19 cellular contexts compared by ENCODE assay signal in the genomic region with DNA sequence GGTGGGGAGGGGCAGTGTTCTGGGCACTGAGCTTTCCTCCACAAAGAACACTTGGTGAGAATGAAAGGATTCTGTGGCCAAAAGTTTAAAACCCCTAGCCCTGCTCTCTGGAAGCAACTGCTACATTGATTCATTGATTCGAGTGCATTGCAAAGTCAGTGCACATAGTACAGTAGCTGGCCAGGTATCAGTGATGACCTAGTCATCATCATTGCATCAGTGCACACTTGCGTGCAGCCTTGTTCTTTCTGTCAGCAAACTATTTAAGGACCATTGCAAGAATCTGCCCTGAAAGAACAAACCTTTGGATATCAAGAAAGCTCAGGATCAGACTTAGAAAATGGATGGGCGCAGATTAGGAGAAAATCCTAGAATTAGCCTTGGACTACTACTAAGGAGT. TPM values are rescaled to one million over a fixed set of nuclear protein-coding genes. Genes with fewer than 3 reads are reported as not detected.
DNase-seq lines count a peak whose midpoint lies in the region; ATAC-seq and TF ChIP-seq lines count a peak whose summit lies in the region.
"Had no signal": no experiment of that assay in that cellular context is flagged by ENCODE, and none has a peak within 500 bp of the region (broad histone marks: within the 10 kb centered on the region; RNA-seq: fewer than 3 reads in every experiment).

No MANE protein-coding gene starts in this region.

- H3K9me3 Mint-ChIP-seq in activated naive CD8-positive, alpha-beta T cell (ENCODE audit: low read depth) = peaks cover 4% of the 10 kb centered on the region
- H3K9me3 Mint-ChIP-seq in activated naive CD8-positive, alpha-beta T cell treated with anti-CD3 and anti-CD28 coated beads, Interleukin-2, amount 50 U/mL, for 24 hours = peaks cover 7% of the 10 kb centered on the region
- peaks cover 19% of the 10 kb centered on the region for H3K9me3 Mint-ChIP-seq in WTC11
- H3K9me3 Mint-ChIP-seq in stimulated activated naive B cell treated with anti-CD40 and anti-IgM and Interleukin-4, amounts not matched to agents 10 μg/mL and 1 μg/mL and 100 μg/mL, for 72 hours = peaks cover 5 to 7% of the 10 kb centered on the region in 2 donors

- peaks cover 28% of the 10 kb centered on the region for H3K4me1 Mint-ChIP-seq in activated naive CD8-positive, alpha-beta T cell (ENCODE audit: low read depth)
- H3K4me1 Mint-ChIP-seq in activated naive CD8-positive, alpha-beta T cell treated with anti-CD3 and anti-CD28 coated beads, Interleukin-2, amount 50 U/mL, for 24 hours = peaks cover 23% of the 10 kb centered on the region
- H3K4me1 Mint-ChIP-seq in WTC11 = peaks cover 32% of the 10 kb centered on the region
- peaks cover 5 to 6% of the 10 kb centered on the region in 2 donors for H3K4me1 Mint-ChIP-seq in stimulated activated naive B cell treated with anti-CD40 and anti-IgM and Interleukin-4, amounts not matched to agents 10 μg/mL and 1 μg/mL and 100 μg/mL, for 72 hours

- no peak overlapping the region for H3K27ac ChIP-seq in iPS-20b (ENCODE audit: low read length)
- H3K27ac ChIP-seq: C4-2B, SK-N-MC had no signal

- H3K4me1 ChIP-seq in iPS-20b (ENCODE audit: insufficient read depth, low read length) = peaks cover 22% of the 10 kb centered on the region; the same call in 1 of the 2 replicates
- H3K4me1 ChIP-seq: Caco-2 had no signal

- POLR2A ChIA-PET in WTC11 (lab: Charles Lee) = interaction anchor here (1.7 kb wide), 1 partner anchor 47 kb away, joined by 6 read pairs; the partner anchor contains the start of gene CUL1

- H3K27me3 Mint-ChIP-seq in activated naive CD8-positive, alpha-beta T cell = no peaks in the 10 kb centered on the region
- H3K27me3 Mint-ChIP-seq in activated naive CD8-positive, alpha-beta T cell treated with anti-CD3 and anti-CD28 coated beads, Interleukin-2, amount 50 U/mL, for 24 hours = no peaks in the 10 kb centered on the region
- H3K27me3 Mint-ChIP-seq in WTC11 (ENCODE audit: low read depth) = no peaks in the 10 kb centered on the region
- H3K27me3 Mint-ChIP-seq in stimulated activated naive B cell treated with anti-CD40 and anti-IgM and Interleukin-4, amounts not matched to agents 10 μg/mL and 1 μg/mL and 100 μg/mL, for 72 hours = no peaks in the 10 kb centered on the region

- TF ChIP-seq CTCF in WTC11 (IDR thresholded peaks at IDR 0.05) = no peak

- CTCF ChIA-PET in WTC11 (lab: Charles Lee) = interaction anchor here (0.6 to 2.1 kb wide), 14 partner anchors 14 to 325 kb away, joined by 3 to 18 read pairs (median 5); no protein-coding TSS in a partner anchor

- peaks cover 30% of the 10 kb centered on the region for H3K36me3 Mint-ChIP-seq in activated naive CD8-positive, alpha-beta T cell
- H3K36me3 Mint-ChIP-seq in activated naive CD8-positive, alpha-beta T cell treated with anti-CD3 and anti-CD28 coated beads, Interleukin-2, amount 50 U/mL, for 24 hours (ENCODE audit: low read depth) = peaks cover 53% of the 10 kb centered on the region
- peaks cover 48% of the 10 kb centered on the region for H3K36me3 Mint-ChIP-seq in WTC11
- H3K36me3 Mint-ChIP-seq in stimulated activated naive B cell treated with anti-CD40 and anti-IgM and Interleukin-4, amounts not matched to agents 10 μg/mL and 1 μg/mL and 100 μg/mL, for 72 hours = peaks cover 29 to 63% of the 10 kb centered on the region in 2 donors

- H3K9ac ChIP-seq in iPS-20b (ENCODE audit: low read depth, low read length) = no peak overlapping the region

- H3K4me3 ChIP-seq in iPS-20b (ENCODE audit: low read length) = peak overlapping the region; percentile 14; the same call in 1 of the 2 replicates
- H3K4me3 ChIP-seq: SK-N-MC had no signal

- H3K27ac Mint-ChIP-seq in activated naive CD8-positive, alpha-beta T cell = peak overlapping the region; percentile 47
- no peak overlapping the region for H3K27ac Mint-ChIP-seq in activated naive CD8-positive, alpha-beta T cell treated with anti-CD3 and anti-CD28 coated beads, Interleukin-2, amount 50 U/mL, for 24 hours
- peak overlapping the region; percentile 87 for H3K27ac Mint-ChIP-seq in WTC11
- H3K27ac Mint-ChIP-seq in stimulated activated naive B cell treated with anti-CD40 and anti-IgM and Interleukin-4, amounts not matched to agents 10 μg/mL and 1 μg/mL and 100 μg/mL, for 72 hours = peak overlapping the region; percentile 42

- no peaks in the 10 kb centered on the region for H3K27me3 ChIP-seq in iPS-20b (ENCODE audit: insufficient read depth, low read length)

- DNase-seq in activated naive CD8-positive, alpha-beta T cell treated with anti-CD3 and anti-CD28 coated beads, Interleukin-2, amount 50 U/mL, for 24 hours = no peak
- DNase-seq in WTC11 (ENCODE audit: low spot score) (no peak), iPS-NIHi7 (ENCODE audit: extremely low spot score) (no peak), NCI-H2171 (lab: John Stamatoyannopoulos, UW) (no peak)
- DNase-seq in stimulated activated naive B cell treated with anti-CD40 and anti-IgM and Interleukin-4, amounts not matched to agents 10 μg/mL and 1 μg/mL and 100 μg/mL, for 72 hours = no peak
- DNase-seq: Caco-2, DMS153, IMR-90, NCI-H1105, NCI-H1694, NCI-H2227 treated with DMSO at 0.1 percent for 48 hours, NCI-H524 treated with DMSO at 0.1 percent for 48 hours, Right ventricle myocardium superior had no signal

- no peak overlapping the region for H3K4me3 Mint-ChIP-seq in activated naive CD8-positive, alpha-beta T cell
- no peak overlapping the region for H3K4me3 Mint-ChIP-seq in activated naive CD8-positive, alpha-beta T cell treated with anti-CD3 and anti-CD28 coated beads, Interleukin-2, amount 50 U/mL, for 24 hours
- no peak overlapping the region for H3K4me3 Mint-ChIP-seq in WTC11
- no peak overlapping the region for H3K4me3 Mint-ChIP-seq in stimulated activated naive B cell treated with anti-CD40 and anti-IgM and Interleukin-4, amounts not matched to agents 10 μg/mL and 1 μg/mL and 100 μg/mL, for 72 hours

- no peaks in the 10 kb centered on the region; the same call in 1 of the 2 replicates for H3K9me3 ChIP-seq in iPS-20b (ENCODE audit: insufficient read depth, low read depth, low read length)
- H3K9me3 ChIP-seq: Caco-2 had no signal

- H3K36me3 ChIP-seq in iPS-20b (ENCODE audit: insufficient read depth, low read depth, low read length) = peaks cover 24% of the 10 kb centered on the region

- ATAC-seq in activated naive CD8-positive, alpha-beta T cell treated with anti-CD3 and anti-CD28 coated beads, Interleukin-2, amount 50 U/mL, for 24 hours = no peak
- ATAC-seq in WTC11 (no peak), GM18858 (IDR thresholded peaks at IDR 0.05; ENCODE audit: unreplicated experiment) (no peak)
- no peak for ATAC-seq in stimulated activated naive B cell treated with anti-CD40 and anti-IgM and Interleukin-4, amounts not matched to agents 10 μg/mL and 1 μg/mL and 100 μg/mL, for 72 hours (replicated peaks)
- ATAC-seq: Panc1 had no signal

TF ChIP-seq in WTC11, 78 proteins besides CTCF, POLR2A, EP300 and RAD21:
- TF ChIP-seq, protein P1, sequence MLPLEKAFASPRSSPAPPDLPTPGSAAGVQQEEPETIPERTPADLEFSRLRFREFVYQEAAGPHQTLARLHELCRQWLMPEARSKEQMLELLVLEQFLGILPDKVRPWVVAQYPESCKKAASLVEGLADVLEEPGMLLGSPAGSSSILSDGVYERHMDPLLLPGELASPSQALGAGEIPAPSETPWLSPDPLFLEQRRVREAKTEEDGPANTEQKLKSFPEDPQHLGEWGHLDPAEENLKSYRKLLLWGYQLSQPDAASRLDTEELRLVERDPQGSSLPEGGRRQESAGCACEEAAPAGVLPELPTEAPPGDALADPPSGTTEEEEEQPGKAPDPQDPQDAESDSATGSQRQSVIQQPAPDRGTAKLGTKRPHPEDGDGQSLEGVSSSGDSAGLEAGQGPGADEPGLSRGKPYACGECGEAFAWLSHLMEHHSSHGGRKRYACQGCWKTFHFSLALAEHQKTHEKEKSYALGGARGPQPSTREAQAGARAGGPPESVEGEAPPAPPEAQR (CRISPR knock-in tag; IDR thresholded peaks at IDR 0.05) = no peak
- no peak for TF ChIP-seq IRF2 (CRISPR knock-in tag; IDR thresholded peaks at IDR 0.05; ENCODE audit: borderline replicate concordance, low read depth)
- no peak for TF ChIP-seq SMAD3 (CRISPR knock-in tag; IDR thresholded peaks at IDR 0.05; ENCODE audit: borderline replicate concordance)
- TF ChIP-seq ZNF317 (CRISPR knock-in tag; IDR thresholded peaks at IDR 0.05; ENCODE audit: borderline replicate concordance, low read depth) = no peak
- TF ChIP-seq, protein P2, sequence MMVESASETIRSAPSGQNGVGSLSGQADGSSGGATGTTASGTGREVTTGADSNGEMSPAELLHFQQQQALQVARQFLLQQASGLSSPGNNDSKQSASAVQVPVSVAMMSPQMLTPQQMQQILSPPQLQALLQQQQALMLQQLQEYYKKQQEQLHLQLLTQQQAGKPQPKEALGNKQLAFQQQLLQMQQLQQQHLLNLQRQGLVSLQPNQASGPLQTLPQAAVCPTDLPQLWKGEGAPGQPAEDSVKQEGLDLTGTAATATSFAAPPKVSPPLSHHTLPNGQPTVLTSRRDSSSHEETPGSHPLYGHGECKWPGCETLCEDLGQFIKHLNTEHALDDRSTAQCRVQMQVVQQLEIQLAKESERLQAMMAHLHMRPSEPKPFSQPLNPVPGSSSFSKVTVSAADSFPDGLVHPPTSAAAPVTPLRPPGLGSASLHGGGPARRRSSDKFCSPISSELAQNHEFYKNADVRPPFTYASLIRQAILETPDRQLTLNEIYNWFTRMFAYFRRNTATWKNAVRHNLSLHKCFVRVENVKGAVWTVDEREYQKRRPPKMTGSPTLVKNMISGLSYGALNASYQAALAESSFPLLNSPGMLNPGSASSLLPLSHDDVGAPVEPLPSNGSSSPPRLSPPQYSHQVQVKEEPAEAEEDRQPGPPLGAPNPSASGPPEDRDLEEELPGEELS (CRISPR knock-in tag; IDR thresholded peaks at IDR 0.05) = no peak
- TF ChIP-seq FOXK1 (CRISPR knock-in tag; IDR thresholded peaks at IDR 0.05) = no peak
- TF ChIP-seq CREB1 (CRISPR knock-in tag; IDR thresholded peaks at IDR 0.05) = no peak
- TF ChIP-seq ZNF138 (CRISPR knock-in tag; conservative IDR thresholded peaks at IDR 0.05) = no peak
- TF ChIP-seq RELA (CRISPR knock-in tag; IDR thresholded peaks at IDR 0.05; ENCODE audit: borderline replicate concordance) = no peak

RNA-seq across cellular contexts. Expression of gene CUL1, which starts 47.4 kb away (rescaled TPM):
- 50.5 to 54.1 TPM (median 53.3 TPM) in 3 replicates for total RNA-seq in WTC11 (2021)
